3 cellular contexts compared by ENCODE assay signal in the genomic region with DNA sequence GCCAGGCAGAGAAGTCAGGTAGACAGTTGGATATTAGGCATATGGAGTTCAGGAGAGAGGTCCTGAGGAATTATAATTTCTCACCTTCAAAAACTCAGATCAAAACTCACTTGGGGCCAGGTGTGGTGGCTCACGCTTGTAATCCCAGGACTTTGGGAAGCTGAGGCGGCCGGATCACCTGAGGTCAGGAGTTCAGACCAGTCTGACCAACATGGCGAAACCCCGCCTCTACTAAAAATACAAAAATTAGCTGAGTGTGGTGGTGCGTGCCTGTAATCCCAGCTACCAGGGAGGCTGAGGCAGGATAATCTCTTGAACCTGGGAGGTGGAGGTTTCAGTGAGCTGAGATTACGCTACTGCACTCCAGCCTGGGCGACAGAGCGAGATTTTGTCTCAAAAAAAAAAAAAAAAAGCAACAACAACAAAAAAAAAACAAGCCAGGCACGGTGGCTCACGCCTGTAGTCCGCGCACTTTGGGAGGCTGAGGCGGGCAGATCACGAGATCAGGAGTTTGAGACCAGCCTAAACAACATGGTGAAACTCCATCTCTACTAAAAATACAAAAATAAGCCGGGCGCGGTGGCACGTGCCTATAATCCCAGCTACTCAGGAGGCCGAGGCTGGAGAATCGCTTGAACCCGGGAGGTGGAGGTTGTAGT. TPM values are rescaled to one million over a fixed set of nuclear protein-coding genes. Genes with fewer than 3 reads are reported as not detected.
"Had no signal": no experiment of that assay in that cellular context is flagged by ENCODE, and none has a peak within 500 bp of the region (broad histone marks: within the 10 kb centered on the region; RNA-seq: fewer than 3 reads in every experiment).

No MANE protein-coding gene starts in this region.

RNA-seq across cellular contexts. Expression of a gene that starts 22.8 kb away (rescaled TPM):
- total RNA-seq: bronchial epithelial cell, dermis blood vessel endothelial cell had no signal

RNA-seq across cellular contexts. Expression of a gene that starts 42.9 kb away (rescaled TPM):
- total RNA-seq: activated naive CD4-positive, alpha-beta T cell treated with anti-CD3 and anti-CD28 coated beads for 36 hours had no signal
